30 cellular contexts compared by ENCODE assay signal in genomic region chr9:114522847-114523246, GRCh38.
"Had no signal": no experiment of that assay in that cellular context is flagged by ENCODE, and none has a peak within 500 bp of the region (broad histone marks: within the 10 kb centered on the region; RNA-seq: fewer than 3 reads in every experiment).

No MANE protein-coding gene starts in this region.

- H3K27ac ChIP-seq: neural progenitor cell, ovary, parathyroid adenoma, psoas muscle, right lobe of liver, spleen, suprapubic skin, testis, tibial artery, upper lobe of right lung, uterus had no signal

- H3K27me3 ChIP-seq: ovary, right lobe of liver, sigmoid colon, testis, transverse colon, uterus had no signal

- H3K9me3 ChIP-seq: ovary, psoas muscle, right lobe of liver, sigmoid colon, spleen, suprapubic skin, testis, tibial artery, transverse colon, upper lobe of right lung, uterus had no signal

- ATAC-seq: natural killer cell; psoas muscle; right cardiac atrium; right lobe of liver; stimulated activated memory B cell treated with anti-CD40 and anti-IgM and Interleukin-4, amounts not matched to agents 10 μg/mL and 1 μg/mL and 100 μg/mL, for 72 hours; stimulated activated naive CD8-positive, alpha-beta T cell treated with anti-CD3 and anti-CD28 coated beads, Interleukin-15, amount 100 ng/mL, for 72 hours; stimulated activated naive CD8-positive, alpha-beta T cell treated with anti-CD3 and anti-CD28 coated beads, Interleukin-15, Interleukin-2, amounts not matched to agents 100 U/mL and 50 U/mL, for 24 hours; upper lobe of right lung had no signal

- H3K9me3 Mint-ChIP-seq: natural killer cell; nephron; neural progenitor cell; stimulated activated memory B cell treated with anti-CD40 and anti-IgM and Interleukin-4, amounts not matched to agents 10 μg/mL and 1 μg/mL and 100 μg/mL, for 72 hours; stimulated activated naive CD8-positive, alpha-beta T cell treated with anti-CD3 and anti-CD28 coated beads, Interleukin-15, amount 100 ng/mL, for 72 hours; type B pancreatic cell had no signal

- H3K36me3 Mint-ChIP-seq: natural killer cell; neural progenitor cell; stimulated activated memory B cell treated with anti-CD40 and anti-IgM and Interleukin-4, amounts not matched to agents 10 μg/mL and 1 μg/mL and 100 μg/mL, for 72 hours; type B pancreatic cell had no signal

- DNase-seq: natural killer cell; occipital lobe; ovary; psoas muscle; right cardiac atrium; right lobe of liver; sigmoid colon; spleen; stimulated activated CD4-positive, alpha-beta T cell treated with anti-CD3 and anti-CD28 coated beads, Interleukin-12 subunit alpha, Interleukin-12 subunit beta, amount 100 ng/mL, for 4 hours; stimulated activated CD4-positive, alpha-beta T cell treated with anti-CD3 and anti-CD28 coated beads, Interleukin-1b, Interleukin-23, amount 100 ng/mL, for 48 hours; stimulated activated CD4-positive, alpha-beta T cell treated with anti-CD3 and anti-CD28 coated beads, Interleukin-4, amount 100 ng/mL, for 1 hour; stimulated activated CD4-positive, alpha-beta T cell treated with anti-CD3 and anti-CD28 coated beads, Interleukin-4, amount 100 ng/mL, for 4 hours; stimulated activated CD8-positive, alpha-beta memory T cell treated with anti-CD3 and anti-CD28 coated beads, Interleukin-4, amount 100 ng/mL, for 48 hours; stimulated activated naive CD4-positive, alpha-beta T cell; stimulated activated naive CD8-positive, alpha-beta T cell treated with anti-CD3 and anti-CD28 coated beads, Interleukin-15, amount 100 ng/mL, for 72 hours; stimulated activated naive CD8-positive, alpha-beta T cell treated with anti-CD3 and anti-CD28 coated beads, Interleukin-15, Interleukin-2, amounts not matched to agents 100 U/mL and 50 U/mL, for 24 hours; substantia nigra; testis; tibial artery; transverse colon; upper lobe of right lung; uterus had no signal

- H3K4me3 ChIP-seq: neural progenitor cell, ovary, psoas muscle, right lobe of liver, sigmoid colon, smooth muscle cell, spleen, suprapubic skin, testis, tibial artery, transverse colon, upper lobe of right lung, uterus had no signal

- H3K4me1 ChIP-seq: parathyroid adenoma, psoas muscle, right lobe of liver, suprapubic skin, tibial artery, upper lobe of right lung, uterus had no signal

- H3K27ac Mint-ChIP-seq: natural killer cell; nephron; neural progenitor cell; progenitor cell of endocrine pancreas; stimulated activated memory B cell treated with anti-CD40 and anti-IgM and Interleukin-4, amounts not matched to agents 10 μg/mL and 1 μg/mL and 100 μg/mL, for 72 hours; type B pancreatic cell had no signal

- H3K4me3 Mint-ChIP-seq: natural killer cell; nephron; neural progenitor cell; stimulated activated memory B cell treated with anti-CD40 and anti-IgM and Interleukin-4, amounts not matched to agents 10 μg/mL and 1 μg/mL and 100 μg/mL, for 72 hours; stimulated activated naive CD8-positive, alpha-beta T cell treated with anti-CD3 and anti-CD28 coated beads, Interleukin-15, amount 100 ng/mL, for 72 hours; type B pancreatic cell had no signal

- H3K36me3 ChIP-seq: neural progenitor cell, ovary, right lobe of liver, sigmoid colon, spleen, suprapubic skin, tibial artery, transverse colon, upper lobe of right lung, uterus had no signal
